Comparison of ENCODE assay signal across 8 cellular contexts in the genomic region with DNA sequence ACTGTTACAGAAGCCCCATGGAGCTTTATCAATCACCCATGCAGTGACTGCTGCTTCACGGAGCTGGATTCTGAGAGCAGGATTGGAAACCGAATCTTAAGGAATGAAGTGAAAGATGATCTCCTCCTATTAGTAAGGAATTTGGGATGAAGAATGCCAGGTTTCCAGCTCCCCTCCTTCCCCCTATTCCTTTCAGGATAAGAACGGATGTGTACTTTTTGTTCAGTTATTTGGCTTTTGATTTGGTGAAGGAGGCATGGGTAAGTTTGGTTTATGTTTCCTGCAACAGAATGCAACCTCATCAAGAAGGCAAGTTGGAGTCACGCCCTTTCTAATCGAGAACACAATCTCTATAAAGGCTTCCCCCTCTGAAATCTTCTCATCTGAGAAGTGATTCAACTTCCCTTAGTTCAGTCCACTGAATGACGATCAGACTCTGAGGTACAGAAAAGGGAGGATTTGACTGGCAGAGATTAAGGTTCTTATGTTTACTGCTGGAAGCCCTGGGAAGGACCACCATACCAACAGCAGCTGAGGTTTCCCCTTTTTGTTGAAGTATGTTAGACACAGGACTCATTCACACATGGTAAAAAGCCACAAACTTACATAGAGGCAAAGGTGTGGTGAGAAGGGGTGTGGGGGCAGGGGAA. TPM values are rescaled to one million over a fixed set of nuclear protein-coding genes. Genes with fewer than 3 reads are reported as not detected.
A peak's percentile ranks its signal among the peaks of the same experiment; 100 is the strongest.
DNase-seq lines count a peak whose midpoint lies in the region; ATAC-seq and TF ChIP-seq lines count a peak whose summit lies in the region.

No MANE protein-coding gene starts in this region.

- DNase-seq in cardiac muscle cell (ENCODE audit: low read depth in 1 of 2, low spot score in 1 of 2) (peak in 1 of 2 donors; percentile 45), cardiac septum (ENCODE audit: low spot score) (no peak), right cardiac atrium (no peak), NCI-H2227 (lab: John Stamatoyannopoulos, UW; ENCODE audit: unreplicated experiment) (no peak), head of caudate nucleus (no peak)
- DNase-seq in activated T-helper 1 cell treated with anti-CD3 and anti-CD28 coated beads, Interleukin-12 subunit alpha, Interleukin-12 subunit beta, Interleukin-2, Interleukin-4 antibody, amounts not matched to agents 30 ng/mL and 10 ng/mL and 1 ng/mL, durations not matched to agents 14 hours and 24 hours and 36 hours (ENCODE audit: low spot score): peak; percentile 35

- H3K9me3 ChIP-seq in cardiac muscle cell (ENCODE audit: low read depth): no peaks in the 10 kb centered on the region
- H3K9me3 ChIP-seq in right cardiac atrium (ENCODE audit: control insufficient read depth, low read length): no peaks in the 10 kb centered on the region
- H3K9me3 ChIP-seq in subcutaneous abdominal adipose tissue (ENCODE audit: control insufficient read depth in 5 of 5, low read length in 5 of 5): no peaks in the 10 kb centered on the region

- no peak for ATAC-seq in right cardiac atrium
- no peak for ATAC-seq in GM18867 (IDR thresholded peaks at IDR 0.05; ENCODE audit: unreplicated experiment)

- no peak for TF ChIP-seq CTCF in cardiac muscle cell (IDR thresholded peaks at IDR 0.05; ENCODE audit: low read depth, low read length)

- H3K4me1 ChIP-seq in cardiac muscle cell (ENCODE audit: low read depth) (peaks cover 28% of the 10 kb centered on the region), right cardiac atrium (ENCODE audit: control insufficient read depth, insufficient read depth, low read length) (peaks cover 18% of the 10 kb centered on the region), subcutaneous abdominal adipose tissue (ENCODE audit: control insufficient read depth in 5 of 5, insufficient read depth in 5 of 5, low read length in 5 of 5) (peaks cover 33 to 72% (median 68%) of the 10 kb centered on the region in 5 donors)

- WGBS in right cardiac atrium: 15% methylated on average over 6 of the region's 6 CpGs

- peak overlapping the region; percentile 38 to 74 (median 43) for H3K9ac ChIP-seq in subcutaneous abdominal adipose tissue (ENCODE audit: low read length in 5 of 5)

- intact Hi-C loops in cardiac septum (cut with DNase I) (no loop called here), right cardiac atrium (cut with DNase I) (loop anchor here in 1 of 4 donors (5.0 kb wide), 1 partner anchor 39 kb away; no protein-coding TSS in a partner anchor), head of caudate nucleus (cut with DNase I) (loop anchor here (5.0 kb wide), 1 partner anchor 379 kb away; no protein-coding TSS in a partner anchor)
- intact Hi-C loops in activated T-helper 1 cell treated with anti-CD3 and anti-CD28 coated beads, Interleukin-12 subunit alpha, Interleukin-12 subunit beta, Interleukin-2, Interleukin-4 antibody, amounts not matched to agents 30 ng/mL and 10 ng/mL and 1 ng/mL, durations not matched to agents 14 hours and 24 hours and 36 hours (cut with micrococcal nuclease): no loop called here

- no peaks in the 10 kb centered on the region for H3K9me3 Mint-ChIP-seq in activated T-helper 1 cell treated with anti-CD3 and anti-CD28 coated beads, Interleukin-12 subunit alpha, Interleukin-12 subunit beta, Interleukin-2, Interleukin-4 antibody, amounts not matched to agents 30 ng/mL and 10 ng/mL and 1 ng/mL, durations not matched to agents 14 hours and 24 hours and 36 hours

- H3K36me3 ChIP-seq in cardiac muscle cell: no peaks in the 10 kb centered on the region
- H3K36me3 ChIP-seq in subcutaneous abdominal adipose tissue (ENCODE audit: control insufficient read depth in 5 of 5, insufficient read depth in 5 of 5, low read length in 5 of 5): peaks cover 2 to 13% (median 9%) of the 10 kb centered on the region in 5 donors

- H3K4me3 ChIP-seq in cardiac muscle cell (no peak overlapping the region), right cardiac atrium (ENCODE audit: low read length) (no peak overlapping the region), subcutaneous abdominal adipose tissue (ENCODE audit: low read depth in 1 of 5, low read length in 5 of 5) (peak overlapping the region in 4 of 5 donors; percentile 29 to 35 (median 31))

- no peaks in the 10 kb centered on the region for H3K27me3 Mint-ChIP-seq in activated T-helper 1 cell treated with anti-CD3 and anti-CD28 coated beads, Interleukin-12 subunit alpha, Interleukin-12 subunit beta, Interleukin-2, Interleukin-4 antibody, amounts not matched to agents 30 ng/mL and 10 ng/mL and 1 ng/mL, durations not matched to agents 14 hours and 24 hours and 36 hours (ENCODE audit: insufficient read depth)

- H3K27ac ChIP-seq in cardiac muscle cell: peak overlapping the region; percentile 44
- H3K27ac ChIP-seq in right cardiac atrium (ENCODE audit: low read length): peak overlapping the region; percentile 53
- peak overlapping the region; percentile 82 for H3K27ac ChIP-seq in subcutaneous abdominal adipose tissue (ENCODE audit: low read depth, low read length)

- H3K4me3 Mint-ChIP-seq in activated T-helper 1 cell treated with anti-CD3 and anti-CD28 coated beads, Interleukin-12 subunit alpha, Interleukin-12 subunit beta, Interleukin-2, Interleukin-4 antibody, amounts not matched to agents 30 ng/mL and 10 ng/mL and 1 ng/mL, durations not matched to agents 14 hours and 24 hours and 36 hours: peak overlapping the region; percentile 78

- peak overlapping the region; percentile 92 for H3K27ac Mint-ChIP-seq in activated T-helper 1 cell treated with anti-CD3 and anti-CD28 coated beads, Interleukin-12 subunit alpha, Interleukin-12 subunit beta, Interleukin-2, Interleukin-4 antibody, amounts not matched to agents 30 ng/mL and 10 ng/mL and 1 ng/mL, durations not matched to agents 14 hours and 24 hours and 36 hours

- H3K36me3 Mint-ChIP-seq in activated T-helper 1 cell treated with anti-CD3 and anti-CD28 coated beads, Interleukin-12 subunit alpha, Interleukin-12 subunit beta, Interleukin-2, Interleukin-4 antibody, amounts not matched to agents 30 ng/mL and 10 ng/mL and 1 ng/mL, durations not matched to agents 14 hours and 24 hours and 36 hours (ENCODE audit: low read depth): peaks cover 37% of the 10 kb centered on the region

- peaks cover 66% of the 10 kb centered on the region for H3K4me1 Mint-ChIP-seq in activated T-helper 1 cell treated with anti-CD3 and anti-CD28 coated beads, Interleukin-12 subunit alpha, Interleukin-12 subunit beta, Interleukin-2, Interleukin-4 antibody, amounts not matched to agents 30 ng/mL and 10 ng/mL and 1 ng/mL, durations not matched to agents 14 hours and 24 hours and 36 hours (ENCODE audit: low read depth)

- peaks cover 10% of the 10 kb centered on the region for H3K27me3 ChIP-seq in cardiac muscle cell
- H3K27me3 ChIP-seq in right cardiac atrium (ENCODE audit: control insufficient read depth, insufficient read depth): no peaks in the 10 kb centered on the region
- no peaks in the 10 kb centered on the region for H3K27me3 ChIP-seq in subcutaneous abdominal adipose tissue (ENCODE audit: control insufficient read depth in 5 of 5, insufficient read depth in 4 of 5, low read length in 5 of 5)

RNA-seq across cellular contexts. Expression of a gene that starts 5.5 kb away (rescaled TPM):
- total RNA-seq in cardiac muscle cell (35.7 and 38.0 TPM in 2 replicates), cardiac septum (35.0 TPM), right cardiac atrium (10 to 100 TPM; 29.0 to 40.2 (median 35.0) TPM)
- polyA plus RNA-seq in cardiac muscle cell (38.3 and 38.7 TPM in 2 replicates), right cardiac atrium (20.7 TPM)
- 79.7 and 91.1 TPM in 2 replicates for total RNA-seq in activated T-helper 1 cell treated with anti-CD3 and anti-CD28 coated beads, Interleukin-12 subunit alpha, Interleukin-12 subunit beta, Interleukin-2, Interleukin-4 antibody, amounts not matched to agents 30 ng/mL and 10 ng/mL and 1 ng/mL, durations not matched to agents 14 hours and 24 hours and 36 hours

Comparison
In these comparisons a context has a peak if more than half of its experiments do, and no peak if none do; other contexts are left out.
1. H3K4me3 ChIP-seq: peak in subcutaneous abdominal adipose tissue (4 of 5); none in cardiac muscle cell (single experiment) and right cardiac atrium (single experiment).
2. Peak in every context shown above with its lines, with median percentiles within 50 percentile points of each other: H3K27ac ChIP-seq.